In genomic region chr9:66269024-66269423, GRCh38 we compare ENCODE assay signal across 8 cellular contexts.
A peak's percentile ranks its signal among the peaks of the same experiment; 100 is the strongest.
DNase-seq lines count a peak whose midpoint lies in the region; ATAC-seq and TF ChIP-seq lines count a peak whose summit lies in the region.
"Not testable (repeated sequence)": the region's sequence is repeated elsewhere in the genome, so short reads cannot be mapped to it uniquely, and the experiment has no call there.

No MANE protein-coding gene starts in this region.

- CTCF ChIA-PET in activated CD8-positive, alpha-beta memory T cell treated with anti-CD3 and anti-CD28 coated beads, Interleukin-2, amount 10 ng/mL, durations not matched to agents 7 days and 5 days (lab: Charles Lee) = not testable (repeated sequence)

- peak; percentile 43 for DNase-seq in activated CD8-positive, alpha-beta memory T cell treated with anti-CD3 and anti-CD28 coated beads, Interleukin-2, amount 10 ng/mL, durations not matched to agents 7 days and 5 days
- peak; percentile 63 for DNase-seq in activated effector memory CD4-positive, alpha-beta T cell treated with anti-CD3 and anti-CD28 coated beads, Interleukin-2, amount 50 U/mL, for 16 hours
- DNase-seq in mucosa of gallbladder (ENCODE audit: low spot score) = peak; percentile 9
- not testable (repeated sequence) for DNase-seq in upper lobe of right lung

- TF ChIP-seq CTCF in 22Rv1 (IDR thresholded peaks at IDR 0.05); upper lobe of right lung (IDR thresholded peaks at IDR 0.05): not testable (repeated sequence)

- ATAC-seq in activated CD8-positive, alpha-beta memory T cell treated with anti-CD3 and anti-CD28 coated beads, Interleukin-2, amount 10 ng/mL, durations not matched to agents 7 days and 5 days; upper lobe of right lung: not testable (repeated sequence)

- H3K4me3 Mint-ChIP-seq in T-helper 1 cell treated with Interleukin-12 subunit alpha and Interleukin-12 subunit beta and Interleukin-4 antibody, amounts not matched to agents 30 μg/mL and 1 μg/mL, for 36 hours = not testable (repeated sequence)
- H3K4me3 Mint-ChIP-seq in activated CD8-positive, alpha-beta memory T cell treated with anti-CD3 and anti-CD28 coated beads, Interleukin-2, amount 10 ng/mL, durations not matched to agents 7 days and 5 days = peak overlapping the region; percentile 44
- peak overlapping the region; percentile 23 for H3K4me3 Mint-ChIP-seq in dendritic cell treated with granulocyte-macrophage colony-stimulating factor and Interleukin-4, amounts not matched to agents 40 ng/mL and 50 ng/mL, for 4 days

- not testable (repeated sequence) for H3K4me1 ChIP-seq in upper lobe of right lung

- H3K9me3 Mint-ChIP-seq in T-helper 1 cell treated with Interleukin-12 subunit alpha and Interleukin-12 subunit beta and Interleukin-4 antibody, amounts not matched to agents 30 μg/mL and 1 μg/mL, for 36 hours; activated CD8-positive, alpha-beta memory T cell treated with anti-CD3 and anti-CD28 coated beads, Interleukin-2, amount 10 ng/mL, durations not matched to agents 7 days and 5 days (ENCODE audit: low read depth); dendritic cell treated with granulocyte-macrophage colony-stimulating factor and Interleukin-4, amounts not matched to agents 40 ng/mL and 50 ng/mL, for 4 days: not testable (repeated sequence)

- peak overlapping the region; percentile 26 for H3K27ac Mint-ChIP-seq in T-helper 1 cell treated with Interleukin-12 subunit alpha and Interleukin-12 subunit beta and Interleukin-4 antibody, amounts not matched to agents 30 μg/mL and 1 μg/mL, for 36 hours
- not testable (repeated sequence) for H3K27ac Mint-ChIP-seq in activated CD8-positive, alpha-beta memory T cell treated with anti-CD3 and anti-CD28 coated beads, Interleukin-2, amount 10 ng/mL, durations not matched to agents 7 days and 5 days; dendritic cell treated with granulocyte-macrophage colony-stimulating factor and Interleukin-4, amounts not matched to agents 40 ng/mL and 50 ng/mL, for 4 days

- H3K27ac ChIP-seq in 22Rv1 (peak overlapping the region; percentile 85), skin epidermis (peak overlapping the region in 1 of 21 experiments; percentile 41)
- H3K27ac ChIP-seq in upper lobe of right lung = not testable (repeated sequence)

- not testable (repeated sequence) for H3K27me3 Mint-ChIP-seq in T-helper 1 cell treated with Interleukin-12 subunit alpha and Interleukin-12 subunit beta and Interleukin-4 antibody, amounts not matched to agents 30 μg/mL and 1 μg/mL, for 36 hours (ENCODE audit: low read depth); activated CD8-positive, alpha-beta memory T cell treated with anti-CD3 and anti-CD28 coated beads, Interleukin-2, amount 10 ng/mL, durations not matched to agents 7 days and 5 days; dendritic cell treated with granulocyte-macrophage colony-stimulating factor and Interleukin-4, amounts not matched to agents 40 ng/mL and 50 ng/mL, for 4 days

- not testable (repeated sequence) for H3K4me1 Mint-ChIP-seq in T-helper 1 cell treated with Interleukin-12 subunit alpha and Interleukin-12 subunit beta and Interleukin-4 antibody, amounts not matched to agents 30 μg/mL and 1 μg/mL, for 36 hours (ENCODE audit: low read depth); activated CD8-positive, alpha-beta memory T cell treated with anti-CD3 and anti-CD28 coated beads, Interleukin-2, amount 10 ng/mL, durations not matched to agents 7 days and 5 days; dendritic cell treated with granulocyte-macrophage colony-stimulating factor and Interleukin-4, amounts not matched to agents 40 ng/mL and 50 ng/mL, for 4 days (ENCODE audit: low read depth)

- intact Hi-C loops in dendritic cell treated with granulocyte-macrophage colony-stimulating factor and Interleukin-4, amounts not matched to agents 40 ng/mL and 50 ng/mL, for 4 days (cut with micrococcal nuclease); upper lobe of right lung (cut with DNase I): not testable (repeated sequence)

- H3K36me3 Mint-ChIP-seq in T-helper 1 cell treated with Interleukin-12 subunit alpha and Interleukin-12 subunit beta and Interleukin-4 antibody, amounts not matched to agents 30 μg/mL and 1 μg/mL, for 36 hours (ENCODE audit: low read depth); activated CD8-positive, alpha-beta memory T cell treated with anti-CD3 and anti-CD28 coated beads, Interleukin-2, amount 10 ng/mL, durations not matched to agents 7 days and 5 days: not testable (repeated sequence)
- peaks cover 11% of the 10 kb centered on the region for H3K36me3 Mint-ChIP-seq in dendritic cell treated with granulocyte-macrophage colony-stimulating factor and Interleukin-4, amounts not matched to agents 40 ng/mL and 50 ng/mL, for 4 days (ENCODE audit: low read depth)

- not testable (repeated sequence) for H3K9me3 ChIP-seq in upper lobe of right lung

- H3K36me3 ChIP-seq in upper lobe of right lung = not testable (repeated sequence)

- H3K27me3 ChIP-seq in upper lobe of right lung = not testable (repeated sequence)

- H3K4me3 ChIP-seq in skin epidermis (peak overlapping the region in 4 of 7 experiments; percentile 21 to 35 (median 30)), upper lobe of right lung (peak overlapping the region; percentile 23)
